Comparison of ENCODE assay signal across 1 cellular context in genomic region chr2:17867133-17867532, GRCh38.
TF ChIP-seq lines count a peak whose summit lies in the region.

No MANE protein-coding gene starts in this region.

TF ChIP-seq in IMR-90, 13 proteins besides CTCF, POLR2A, EP300 and RAD21:
- TF ChIP-seq USF2 (IDR thresholded peaks at IDR 0.05; ENCODE audit: low read depth, low read length), result no peak
- no peak for TF ChIP-seq NFE2L2 (IDR thresholded peaks at IDR 0.05; ENCODE audit: low read depth, low read length)
- TF ChIP-seq FOS (IDR thresholded peaks at IDR 0.05; ENCODE audit: low read depth, low read length), result 0 out of 2 replicates have a peak, but pooled peaks have one; percentile 22
- no peak for TF ChIP-seq RFX5 (IDR thresholded peaks at IDR 0.05; ENCODE audit: low read depth, low read length)
- no peak for TF ChIP-seq BHLHE40 (IDR thresholded peaks at IDR 0.05; ENCODE audit: low read depth, low read length)
- no peak for TF ChIP-seq ELK1 (IDR thresholded peaks at IDR 0.05; ENCODE audit: borderline replicate concordance, low read depth, low read length)
- no peak for TF ChIP-seq RCOR1 (IDR thresholded peaks at IDR 0.05; ENCODE audit: insufficient replicate concordance, low read length)
- no peak for TF ChIP-seq MAFK (IDR thresholded peaks at IDR 0.05; ENCODE audit: low read depth, low read length)
